17 cellular contexts compared by ENCODE assay signal in genomic region chr16:31083081-31083480, GRCh38.
"Had no signal": no experiment of that assay in that cellular context is flagged by ENCODE, and none has a peak within 500 bp of the region (broad histone marks: within the 10 kb centered on the region; RNA-seq: fewer than 3 reads in every experiment).

No MANE protein-coding gene starts in this region.

- H3K27ac ChIP-seq: gastrocnemius medialis, heart right ventricle, lower lobe of right lung, ovary, thyroid gland had no signal

- H3K27ac Mint-ChIP-seq: activated CD8-positive, alpha-beta memory T cell treated with anti-CD3 and anti-CD28 coated beads, Interleukin-2, amount 10 ng/mL, durations not matched to agents 7 days and 5 days; endodermal cell; T-helper 2 cell treated with Interferon-gamma antibody and Interleukin-4, amounts not matched to agents 5 μg/mL and 100 μg/mL, for 36 hours had no signal

- H3K4me3 ChIP-seq: gastrocnemius medialis, heart right ventricle, lower lobe of right lung, ovary, thyroid gland had no signal

- ATAC-seq: activated CD8-positive, alpha-beta memory T cell treated with anti-CD3 and anti-CD28 coated beads, Interleukin-2, amount 10 ng/mL, durations not matched to agents 7 days and 5 days; activated T-cell treated with anti-CD3 and anti-CD28 coated beads, Interleukin-2, amount 50 U/mL, for 4 hours; gastrocnemius medialis; heart right ventricle; stimulated activated memory B cell treated with anti-CD40 and anti-IgM and Interleukin-4, amounts not matched to agents 10 μg/mL and 1 μg/mL and 100 μg/mL, for 72 hours had no signal

- H3K36me3 ChIP-seq: ovary had no signal

- H3K4me1 ChIP-seq: gastrocnemius medialis, lower lobe of right lung, thyroid gland had no signal

- H3K27me3 ChIP-seq: gastrocnemius medialis, heart right ventricle, ovary, thyroid gland had no signal

- H3K9me3 ChIP-seq: gastrocnemius medialis, heart right ventricle, lower lobe of right lung, ovary, thyroid gland had no signal

- DNase-seq: activated CD4-positive, alpha-beta T cell treated with anti-CD3 and anti-CD28 coated beads, Interleukin-2, amount 50 U/mL, for 48 hours; activated CD4-positive, CD25-positive, alpha-beta regulatory T cell treated with anti-CD3 and anti-CD28 coated beads, Interleukin-2, amount 50 U/mL, for 72 hours; activated CD8-positive, alpha-beta memory T cell treated with anti-CD3 and anti-CD28 coated beads, Interleukin-2, amount 10 ng/mL, durations not matched to agents 7 days and 5 days; activated effector memory CD4-positive, alpha-beta T cell treated with Interleukin-2 at 50 U/mL for 16 hours; activated naive CD4-positive, alpha-beta T cell treated with anti-CD3 and anti-CD28 coated beads, Interleukin-2, amount 50 U/mL, for 16 hours; activated T-cell treated with anti-CD3 and anti-CD28 coated beads, Interleukin-2, amount 50 U/mL, for 4 hours; endodermal cell; erythroblast; gastrocnemius medialis; heart right ventricle; left colon; lower lobe of right lung; midbrain; thyroid gland had no signal

- H3K4me3 Mint-ChIP-seq: activated CD8-positive, alpha-beta memory T cell treated with anti-CD3 and anti-CD28 coated beads, Interleukin-2, amount 10 ng/mL, durations not matched to agents 7 days and 5 days; activated T-cell treated with anti-CD3 and anti-CD28 coated beads, Interleukin-2, amount 50 U/mL, for 4 hours; endodermal cell; stimulated activated memory B cell treated with anti-CD40 and anti-IgM and Interleukin-4, amounts not matched to agents 10 μg/mL and 1 μg/mL and 100 μg/mL, for 72 hours; T-helper 2 cell treated with Interferon-gamma antibody and Interleukin-4, amounts not matched to agents 5 μg/mL and 100 μg/mL, for 36 hours had no signal

- H3K9me3 Mint-ChIP-seq: activated T-cell treated with anti-CD3 and anti-CD28 coated beads, Interleukin-2, amount 50 U/mL, for 4 hours; endodermal cell; stimulated activated memory B cell treated with anti-CD40 and anti-IgM and Interleukin-4, amounts not matched to agents 10 μg/mL and 1 μg/mL and 100 μg/mL, for 72 hours; T-helper 2 cell treated with Interferon-gamma antibody and Interleukin-4, amounts not matched to agents 5 μg/mL and 100 μg/mL, for 36 hours had no signal

- H3K27me3 Mint-ChIP-seq: activated CD8-positive, alpha-beta memory T cell treated with anti-CD3 and anti-CD28 coated beads, Interleukin-2, amount 10 ng/mL, durations not matched to agents 7 days and 5 days; stimulated activated memory B cell treated with anti-CD40 and anti-IgM and Interleukin-4, amounts not matched to agents 10 μg/mL and 1 μg/mL and 100 μg/mL, for 72 hours had no signal

- H3K4me1 Mint-ChIP-seq: endodermal cell had no signal
